In the genomic region with DNA sequence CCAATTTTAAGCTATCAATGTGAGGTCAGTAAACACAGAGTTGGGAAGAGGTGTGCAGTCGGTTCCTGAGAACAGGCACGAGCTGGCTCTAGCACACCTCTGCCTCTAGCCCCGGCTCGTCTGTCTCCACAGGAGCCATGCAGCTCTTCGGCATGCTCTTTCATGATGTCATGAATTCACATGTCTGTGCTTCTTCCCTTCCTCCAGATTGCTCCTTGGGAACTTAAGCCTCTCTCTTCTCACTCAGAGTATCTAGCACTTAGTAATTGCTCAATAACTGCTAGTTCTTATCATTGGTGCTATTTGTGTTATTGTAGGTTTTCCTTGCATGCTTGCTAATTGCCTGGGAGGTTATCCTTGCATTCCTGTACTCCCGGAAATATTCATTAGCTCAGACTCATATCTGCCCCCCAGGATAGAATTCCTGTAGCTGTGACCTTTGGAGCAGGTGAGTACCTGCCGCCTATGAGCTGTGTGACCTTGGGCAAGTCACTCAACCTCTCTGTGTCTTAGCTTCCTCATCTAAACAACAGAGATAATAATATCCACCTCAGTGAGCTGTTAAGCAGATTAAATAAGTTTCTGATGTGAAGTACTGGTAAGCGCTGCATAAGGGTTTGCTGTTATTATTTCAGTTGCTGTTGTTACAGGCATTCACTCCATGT, we compare ENCODE assay signal across 1 cellular context.
TF ChIP-seq lines count a peak whose summit lies in the region.

No MANE protein-coding gene starts in this region.

TF ChIP-seq in HepG2, 621 proteins besides CTCF, POLR2A, EP300 and RAD21:
- TF ChIP-seq, protein P1, sequence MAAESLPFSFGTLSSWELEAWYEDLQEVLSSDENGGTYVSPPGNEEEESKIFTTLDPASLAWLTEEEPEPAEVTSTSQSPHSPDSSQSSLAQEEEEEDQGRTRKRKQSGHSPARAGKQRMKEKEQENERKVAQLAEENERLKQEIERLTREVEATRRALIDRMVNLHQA (CRISPR knock-in tag; IDR thresholded peaks at IDR 0.05) = no peak
- TF ChIP-seq CEBPB (IDR thresholded peaks at IDR 0.05; ENCODE audit: borderline replicate concordance, low read depth, low read length) (peak; percentile 7; the same call in 1 of the 2 replicates), ZNF724P (CRISPR knock-in tag; IDR thresholded peaks at IDR 0.05; ENCODE audit: borderline replicate concordance) (no peak), ASH2L (IDR thresholded peaks at IDR 0.05; ENCODE audit: insufficient read length, low read depth, low read length) (no peak), ZNF552 (CRISPR knock-in tag; IDR thresholded peaks at IDR 0.05; ENCODE audit: borderline replicate concordance) (no peak), ETV6 (CRISPR knock-in tag; conservative IDR thresholded peaks at IDR 0.05) (no peak), HCFC1 (IDR thresholded peaks at IDR 0.05; ENCODE audit: low read depth, low read length) (no peak), MEF2D (CRISPR knock-in tag; IDR thresholded peaks at IDR 0.05) (no peak), SRSF4 (IDR thresholded peaks at IDR 0.05; ENCODE audit: low read depth, low read length, poor library complexity, severe bottlenecking) (no peak), ZNF138 (CRISPR knock-in tag; IDR thresholded peaks at IDR 0.05; ENCODE audit: low read depth) (no peak), MIXL1 (CRISPR knock-in tag; IDR thresholded peaks at IDR 0.05) (no peak), ARHGAP35 (CRISPR knock-in tag; IDR thresholded peaks at IDR 0.05; ENCODE audit: borderline replicate concordance) (no peak), ARNT (IDR thresholded peaks at IDR 0.05) (no peak), ZNF382 (CRISPR knock-in tag; IDR thresholded peaks at IDR 0.05; ENCODE audit: borderline replicate concordance) (no peak), ZNF768 (CRISPR knock-in tag; IDR thresholded peaks at IDR 0.05) (peak; percentile 87; the same call in 1 of the 2 replicates), U2AF1 (optimal IDR thresholded peaks at IDR 0.05; ENCODE audit: low read depth, low read length) (no peak), ZMYM3 (CRISPR knock-in tag; IDR thresholded peaks at IDR 0.05) (peak; percentile 77), PAF1 (CRISPR knock-in tag; IDR thresholded peaks at IDR 0.05) (no peak), ZNF292 (CRISPR knock-in tag; IDR thresholded peaks at IDR 0.05; ENCODE audit: borderline replicate concordance, low read depth) (no peak), ZNF775 (CRISPR knock-in tag; IDR thresholded peaks at IDR 0.05; ENCODE audit: borderline replicate concordance) (no peak), ZNF460 (CRISPR knock-in tag; IDR thresholded peaks at IDR 0.05; ENCODE audit: borderline replicate concordance) (no peak), ZSCAN21 (CRISPR knock-in tag; IDR thresholded peaks at IDR 0.05; ENCODE audit: borderline replicate concordance) (no peak), NFYC (CRISPR knock-in tag; IDR thresholded peaks at IDR 0.05) (no peak), NR3C1 (CRISPR knock-in tag; IDR thresholded peaks at IDR 0.05) (no peak), ZNF772 (CRISPR knock-in tag; IDR thresholded peaks at IDR 0.05) (no peak)
- TF ChIP-seq, protein P2, sequence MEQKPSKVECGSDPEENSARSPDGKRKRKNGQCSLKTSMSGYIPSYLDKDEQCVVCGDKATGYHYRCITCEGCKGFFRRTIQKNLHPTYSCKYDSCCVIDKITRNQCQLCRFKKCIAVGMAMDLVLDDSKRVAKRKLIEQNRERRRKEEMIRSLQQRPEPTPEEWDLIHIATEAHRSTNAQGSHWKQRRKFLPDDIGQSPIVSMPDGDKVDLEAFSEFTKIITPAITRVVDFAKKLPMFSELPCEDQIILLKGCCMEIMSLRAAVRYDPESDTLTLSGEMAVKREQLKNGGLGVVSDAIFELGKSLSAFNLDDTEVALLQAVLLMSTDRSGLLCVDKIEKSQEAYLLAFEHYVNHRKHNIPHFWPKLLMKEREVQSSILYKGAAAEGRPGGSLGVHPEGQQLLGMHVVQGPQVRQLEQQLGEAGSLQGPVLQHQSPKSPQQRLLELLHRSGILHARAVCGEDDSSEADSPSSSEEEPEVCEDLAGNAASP (CRISPR knock-in tag; IDR thresholded peaks at IDR 0.05; ENCODE audit: borderline replicate concordance) = no peak
- TF ChIP-seq, protein P3, sequence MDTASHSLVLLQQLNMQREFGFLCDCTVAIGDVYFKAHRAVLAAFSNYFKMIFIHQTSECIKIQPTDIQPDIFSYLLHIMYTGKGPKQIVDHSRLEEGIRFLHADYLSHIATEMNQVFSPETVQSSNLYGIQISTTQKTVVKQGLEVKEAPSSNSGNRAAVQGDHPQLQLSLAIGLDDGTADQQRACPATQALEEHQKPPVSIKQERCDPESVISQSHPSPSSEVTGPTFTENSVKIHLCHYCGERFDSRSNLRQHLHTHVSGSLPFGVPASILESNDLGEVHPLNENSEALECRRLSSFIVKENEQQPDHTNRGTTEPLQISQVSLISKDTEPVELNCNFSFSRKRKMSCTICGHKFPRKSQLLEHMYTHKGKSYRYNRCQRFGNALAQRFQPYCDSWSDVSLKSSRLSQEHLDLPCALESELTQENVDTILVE (CRISPR knock-in tag; IDR thresholded peaks at IDR 0.05) = no peak
- TF ChIP-seq, protein P4, sequence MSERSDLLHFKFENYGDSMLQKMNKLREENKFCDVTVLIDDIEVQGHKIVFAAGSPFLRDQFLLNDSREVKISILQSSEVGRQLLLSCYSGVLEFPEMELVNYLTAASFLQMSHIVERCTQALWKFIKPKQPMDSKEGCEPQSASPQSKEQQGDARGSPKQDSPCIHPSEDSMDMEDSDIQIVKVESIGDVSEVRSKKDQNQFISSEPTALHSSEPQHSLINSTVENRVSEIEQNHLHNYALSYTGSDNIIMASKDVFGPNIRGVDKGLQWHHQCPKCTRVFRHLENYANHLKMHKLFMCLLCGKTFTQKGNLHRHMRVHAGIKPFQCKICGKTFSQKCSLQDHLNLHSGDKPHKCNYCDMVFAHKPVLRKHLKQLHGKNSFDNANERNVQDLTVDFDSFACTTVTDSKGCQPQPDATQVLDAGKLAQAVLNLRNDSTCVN (CRISPR knock-in tag; IDR thresholded peaks at IDR 0.05; ENCODE audit: borderline replicate concordance) = no peak
- TF ChIP-seq, protein P5, sequence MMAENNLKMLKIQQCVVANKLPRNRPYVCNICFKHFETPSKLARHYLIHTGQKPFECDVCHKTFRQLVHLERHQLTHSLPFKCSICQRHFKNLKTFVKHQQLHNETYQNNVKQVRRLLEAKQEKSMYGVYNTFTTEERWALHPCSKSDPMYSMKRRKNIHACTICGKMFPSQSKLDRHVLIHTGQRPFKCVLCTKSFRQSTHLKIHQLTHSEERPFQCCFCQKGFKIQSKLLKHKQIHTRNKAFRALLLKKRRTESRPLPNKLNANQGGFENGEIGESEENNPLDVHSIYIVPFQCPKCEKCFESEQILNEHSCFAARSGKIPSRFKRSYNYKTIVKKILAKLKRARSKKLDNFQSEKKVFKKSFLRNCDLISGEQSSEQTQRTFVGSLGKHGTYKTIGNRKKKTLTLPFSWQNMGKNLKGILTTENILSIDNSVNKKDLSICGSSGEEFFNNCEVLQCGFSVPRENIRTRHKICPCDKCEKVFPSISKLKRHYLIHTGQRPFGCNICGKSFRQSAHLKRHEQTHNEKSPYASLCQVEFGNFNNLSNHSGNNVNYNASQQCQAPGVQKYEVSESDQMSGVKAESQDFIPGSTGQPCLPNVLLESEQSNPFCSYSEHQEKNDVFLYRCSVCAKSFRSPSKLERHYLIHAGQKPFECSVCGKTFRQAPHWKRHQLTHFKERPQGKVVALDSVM (CRISPR knock-in tag; IDR thresholded peaks at IDR 0.05) = no peak
- TF ChIP-seq, protein P6, sequence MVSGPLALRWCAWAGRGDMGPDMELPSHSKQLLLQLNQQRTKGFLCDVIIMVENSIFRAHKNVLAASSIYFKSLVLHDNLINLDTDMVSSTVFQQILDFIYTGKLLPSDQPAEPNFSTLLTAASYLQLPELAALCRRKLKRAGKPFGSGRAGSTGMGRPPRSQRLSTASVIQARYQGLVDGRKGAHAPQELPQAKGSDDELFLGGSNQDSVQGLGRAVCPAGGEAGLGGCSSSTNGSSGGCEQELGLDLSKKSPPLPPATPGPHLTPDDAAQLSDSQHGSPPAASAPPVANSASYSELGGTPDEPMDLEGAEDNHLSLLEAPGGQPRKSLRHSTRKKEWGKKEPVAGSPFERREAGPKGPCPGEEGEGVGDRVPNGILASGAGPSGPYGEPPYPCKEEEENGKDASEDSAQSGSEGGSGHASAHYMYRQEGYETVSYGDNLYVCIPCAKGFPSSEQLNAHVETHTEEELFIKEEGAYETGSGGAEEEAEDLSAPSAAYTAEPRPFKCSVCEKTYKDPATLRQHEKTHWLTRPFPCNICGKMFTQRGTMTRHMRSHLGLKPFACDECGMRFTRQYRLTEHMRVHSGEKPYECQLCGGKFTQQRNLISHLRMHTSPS (CRISPR knock-in tag; IDR thresholded peaks at IDR 0.05; ENCODE audit: low read depth) = no peak
- TF ChIP-seq, protein P7, sequence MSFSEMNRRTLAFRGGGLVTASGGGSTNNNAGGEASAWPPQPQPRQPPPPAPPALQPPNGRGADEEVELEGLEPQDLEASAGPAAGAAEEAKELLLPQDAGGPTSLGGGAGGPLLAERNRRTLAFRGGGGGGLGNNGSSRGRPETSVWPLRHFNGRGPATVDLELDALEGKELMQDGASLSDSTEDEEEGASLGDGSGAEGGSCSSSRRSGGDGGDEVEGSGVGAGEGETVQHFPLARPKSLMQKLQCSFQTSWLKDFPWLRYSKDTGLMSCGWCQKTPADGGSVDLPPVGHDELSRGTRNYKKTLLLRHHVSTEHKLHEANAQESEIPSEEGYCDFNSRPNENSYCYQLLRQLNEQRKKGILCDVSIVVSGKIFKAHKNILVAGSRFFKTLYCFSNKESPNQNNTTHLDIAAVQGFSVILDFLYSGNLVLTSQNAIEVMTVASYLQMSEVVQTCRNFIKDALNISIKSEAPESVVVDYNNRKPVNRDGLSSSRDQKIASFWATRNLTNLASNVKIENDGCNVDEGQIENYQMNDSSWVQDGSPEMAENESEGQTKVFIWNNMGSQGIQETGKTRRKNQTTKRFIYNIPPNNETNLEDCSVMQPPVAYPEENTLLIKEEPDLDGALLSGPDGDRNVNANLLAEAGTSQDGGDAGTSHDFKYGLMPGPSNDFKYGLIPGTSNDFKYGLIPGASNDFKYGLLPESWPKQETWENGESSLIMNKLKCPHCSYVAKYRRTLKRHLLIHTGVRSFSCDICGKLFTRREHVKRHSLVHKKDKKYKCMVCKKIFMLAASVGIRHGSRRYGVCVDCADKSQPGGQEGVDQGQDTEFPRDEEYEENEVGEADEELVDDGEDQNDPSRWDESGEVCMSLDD (CRISPR knock-in tag; IDR thresholded peaks at IDR 0.05; ENCODE audit: borderline replicate concordance) = no peak
- TF ChIP-seq, protein P8, sequence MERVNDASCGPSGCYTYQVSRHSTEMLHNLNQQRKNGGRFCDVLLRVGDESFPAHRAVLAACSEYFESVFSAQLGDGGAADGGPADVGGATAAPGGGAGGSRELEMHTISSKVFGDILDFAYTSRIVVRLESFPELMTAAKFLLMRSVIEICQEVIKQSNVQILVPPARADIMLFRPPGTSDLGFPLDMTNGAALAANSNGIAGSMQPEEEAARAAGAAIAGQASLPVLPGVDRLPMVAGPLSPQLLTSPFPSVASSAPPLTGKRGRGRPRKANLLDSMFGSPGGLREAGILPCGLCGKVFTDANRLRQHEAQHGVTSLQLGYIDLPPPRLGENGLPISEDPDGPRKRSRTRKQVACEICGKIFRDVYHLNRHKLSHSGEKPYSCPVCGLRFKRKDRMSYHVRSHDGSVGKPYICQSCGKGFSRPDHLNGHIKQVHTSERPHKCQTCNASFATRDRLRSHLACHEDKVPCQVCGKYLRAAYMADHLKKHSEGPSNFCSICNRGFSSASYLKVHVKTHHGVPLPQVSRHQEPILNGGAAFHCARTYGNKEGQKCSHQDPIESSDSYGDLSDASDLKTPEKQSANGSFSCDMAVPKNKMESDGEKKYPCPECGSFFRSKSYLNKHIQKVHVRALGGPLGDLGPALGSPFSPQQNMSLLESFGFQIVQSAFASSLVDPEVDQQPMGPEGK (CRISPR knock-in tag; IDR thresholded peaks at IDR 0.05) = peak; percentile 65
- TF ChIP-seq, protein P9, sequence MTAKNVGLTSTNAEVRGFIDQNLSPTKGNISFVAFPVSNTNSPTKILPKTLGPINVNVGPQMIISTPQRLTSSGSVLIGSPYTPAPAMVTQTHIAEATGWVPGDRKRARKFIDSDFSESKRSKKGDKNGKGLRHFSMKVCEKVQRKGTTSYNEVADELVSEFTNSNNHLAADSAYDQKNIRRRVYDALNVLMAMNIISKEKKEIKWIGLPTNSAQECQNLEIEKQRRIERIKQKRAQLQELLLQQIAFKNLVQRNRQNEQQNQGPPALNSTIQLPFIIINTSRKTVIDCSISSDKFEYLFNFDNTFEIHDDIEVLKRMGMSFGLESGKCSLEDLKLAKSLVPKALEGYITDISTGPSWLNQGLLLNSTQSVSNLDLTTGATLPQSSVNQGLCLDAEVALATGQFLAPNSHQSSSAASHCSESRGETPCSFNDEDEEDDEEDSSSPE (CRISPR knock-in tag; IDR thresholded peaks at IDR 0.05) = no peak
TF ChIP-seq in HepG2: peak in this region for 4.
